In the genomic region with DNA sequence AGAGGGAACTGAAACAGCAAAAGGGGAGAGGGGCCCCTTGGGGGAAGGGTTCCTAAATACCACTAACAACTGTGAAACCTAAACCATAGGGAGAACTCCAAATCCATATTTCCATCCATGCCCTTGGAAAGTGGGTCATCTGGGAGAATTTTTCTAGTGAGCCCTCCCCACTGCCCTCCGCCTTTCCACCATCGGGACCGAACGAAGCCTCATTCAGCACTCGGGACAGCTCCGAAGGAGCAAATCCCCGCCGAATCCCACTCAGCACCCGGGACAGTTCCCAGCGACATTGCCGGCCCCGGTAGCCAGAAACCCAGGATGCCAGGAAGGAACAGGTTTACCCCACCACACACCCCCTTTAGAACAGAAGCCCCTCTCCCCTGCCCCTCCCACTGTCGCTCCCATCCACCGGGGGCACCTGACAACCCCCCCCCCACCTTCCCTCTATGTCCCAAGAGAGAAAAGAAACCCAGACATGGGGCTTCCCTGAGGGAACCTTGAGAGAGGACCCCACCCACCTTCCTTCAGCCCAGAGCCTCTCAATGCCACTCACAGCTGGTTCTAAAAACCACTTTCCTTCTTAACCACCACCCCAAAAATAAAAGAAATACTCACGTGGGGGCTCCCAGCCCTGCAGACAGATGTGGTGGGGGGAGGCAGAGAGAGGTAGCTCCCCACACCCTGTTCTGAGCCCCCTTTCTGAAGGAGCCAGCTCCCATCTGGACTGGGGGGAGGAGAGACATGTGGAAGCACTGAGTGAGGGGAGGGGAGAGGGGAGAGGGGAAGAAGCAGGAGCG, we compare ENCODE assay signal across 1 cellular context.
TF ChIP-seq lines count a peak whose summit lies in the region.

No MANE protein-coding gene starts in this region.

TF ChIP-seq in HepG2, 621 proteins besides CTCF, POLR2A, EP300 and RAD21 (continued from another document and continues in another):
- TF ChIP-seq, protein P1, sequence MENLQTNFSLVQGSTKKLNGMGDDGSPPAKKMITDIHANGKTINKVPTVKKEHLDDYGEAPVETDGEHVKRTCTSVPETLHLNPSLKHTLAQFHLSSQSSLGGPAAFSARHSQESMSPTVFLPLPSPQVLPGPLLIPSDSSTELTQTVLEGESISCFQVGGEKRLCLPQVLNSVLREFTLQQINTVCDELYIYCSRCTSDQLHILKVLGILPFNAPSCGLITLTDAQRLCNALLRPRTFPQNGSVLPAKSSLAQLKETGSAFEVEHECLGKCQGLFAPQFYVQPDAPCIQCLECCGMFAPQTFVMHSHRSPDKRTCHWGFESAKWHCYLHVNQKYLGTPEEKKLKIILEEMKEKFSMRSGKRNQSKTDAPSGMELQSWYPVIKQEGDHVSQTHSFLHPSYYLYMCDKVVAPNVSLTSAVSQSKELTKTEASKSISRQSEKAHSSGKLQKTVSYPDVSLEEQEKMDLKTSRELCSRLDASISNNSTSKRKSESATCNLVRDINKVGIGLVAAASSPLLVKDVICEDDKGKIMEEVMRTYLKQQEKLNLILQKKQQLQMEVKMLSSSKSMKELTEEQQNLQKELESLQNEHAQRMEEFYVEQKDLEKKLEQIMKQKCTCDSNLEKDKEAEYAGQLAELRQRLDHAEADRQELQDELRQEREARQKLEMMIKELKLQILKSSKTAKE (CRISPR knock-in tag; IDR thresholded peaks at IDR 0.05; ENCODE audit: borderline replicate concordance), result peak; percentile 75; the same call in 1 of the 2 replicates
- TF ChIP-seq, protein P2, sequence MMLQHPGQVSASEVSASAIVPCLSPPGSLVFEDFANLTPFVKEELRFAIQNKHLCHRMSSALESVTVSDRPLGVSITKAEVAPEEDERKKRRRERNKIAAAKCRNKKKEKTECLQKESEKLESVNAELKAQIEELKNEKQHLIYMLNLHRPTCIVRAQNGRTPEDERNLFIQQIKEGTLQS (CRISPR knock-in tag; IDR thresholded peaks at IDR 0.05), result peak; percentile 93
- TF ChIP-seq ZNF260 (CRISPR knock-in tag; IDR thresholded peaks at IDR 0.05; ENCODE audit: borderline replicate concordance, low read depth), result no peak
- TF ChIP-seq ZKSCAN1 (IDR thresholded peaks at IDR 0.05; ENCODE audit: low read length), result no peak
- TF ChIP-seq CBX5 (CRISPR knock-in tag; IDR thresholded peaks at IDR 0.05; ENCODE audit: borderline replicate concordance), result peak; percentile 90
- peak; percentile 83; the same call in 1 of the 2 replicates for TF ChIP-seq ARID2 (CRISPR knock-in tag; IDR thresholded peaks at IDR 0.05; ENCODE audit: borderline replicate concordance)
- TF ChIP-seq ZNF816 (CRISPR knock-in tag; IDR thresholded peaks at IDR 0.05; ENCODE audit: borderline replicate concordance), result peak; percentile 98
- TF ChIP-seq ZNF331 (CRISPR knock-in tag; IDR thresholded peaks at IDR 0.05), result peak; percentile 99
- no peak for TF ChIP-seq RFX1 (IDR thresholded peaks at IDR 0.05)
- peak; percentile 79; the same call in 1 of the 2 replicates for TF ChIP-seq KMT2A (CRISPR knock-in tag; IDR thresholded peaks at IDR 0.05)
- TF ChIP-seq ZNF644 (CRISPR knock-in tag; IDR thresholded peaks at IDR 0.05; ENCODE audit: low read depth), result peak; percentile 66; the same call in 1 of the 2 replicates
- TF ChIP-seq, protein P3, sequence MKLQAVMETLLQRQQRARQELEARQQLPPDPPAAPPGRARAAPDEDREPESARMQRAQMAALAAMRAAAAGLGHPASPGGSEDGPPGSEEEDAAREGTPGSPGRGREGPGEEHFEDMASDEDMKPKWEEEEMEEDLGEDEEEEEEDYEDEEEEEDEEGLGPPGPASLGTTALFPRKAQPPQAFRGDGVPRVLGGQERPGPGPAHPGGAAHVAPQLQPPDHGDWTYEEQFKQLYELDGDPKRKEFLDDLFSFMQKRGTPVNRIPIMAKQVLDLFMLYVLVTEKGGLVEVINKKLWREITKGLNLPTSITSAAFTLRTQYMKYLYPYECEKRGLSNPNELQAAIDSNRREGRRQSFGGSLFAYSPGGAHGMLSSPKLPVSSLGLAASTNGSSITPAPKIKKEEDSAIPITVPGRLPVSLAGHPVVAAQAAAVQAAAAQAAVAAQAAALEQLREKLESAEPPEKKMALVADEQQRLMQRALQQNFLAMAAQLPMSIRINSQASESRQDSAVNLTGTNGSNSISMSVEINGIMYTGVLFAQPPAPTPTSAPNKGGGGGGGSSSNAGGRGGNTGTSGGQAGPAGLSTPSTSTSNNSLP (IDR thresholded peaks at IDR 0.05; ENCODE audit: low read depth, low read length), result no peak
- TF ChIP-seq, protein P4, sequence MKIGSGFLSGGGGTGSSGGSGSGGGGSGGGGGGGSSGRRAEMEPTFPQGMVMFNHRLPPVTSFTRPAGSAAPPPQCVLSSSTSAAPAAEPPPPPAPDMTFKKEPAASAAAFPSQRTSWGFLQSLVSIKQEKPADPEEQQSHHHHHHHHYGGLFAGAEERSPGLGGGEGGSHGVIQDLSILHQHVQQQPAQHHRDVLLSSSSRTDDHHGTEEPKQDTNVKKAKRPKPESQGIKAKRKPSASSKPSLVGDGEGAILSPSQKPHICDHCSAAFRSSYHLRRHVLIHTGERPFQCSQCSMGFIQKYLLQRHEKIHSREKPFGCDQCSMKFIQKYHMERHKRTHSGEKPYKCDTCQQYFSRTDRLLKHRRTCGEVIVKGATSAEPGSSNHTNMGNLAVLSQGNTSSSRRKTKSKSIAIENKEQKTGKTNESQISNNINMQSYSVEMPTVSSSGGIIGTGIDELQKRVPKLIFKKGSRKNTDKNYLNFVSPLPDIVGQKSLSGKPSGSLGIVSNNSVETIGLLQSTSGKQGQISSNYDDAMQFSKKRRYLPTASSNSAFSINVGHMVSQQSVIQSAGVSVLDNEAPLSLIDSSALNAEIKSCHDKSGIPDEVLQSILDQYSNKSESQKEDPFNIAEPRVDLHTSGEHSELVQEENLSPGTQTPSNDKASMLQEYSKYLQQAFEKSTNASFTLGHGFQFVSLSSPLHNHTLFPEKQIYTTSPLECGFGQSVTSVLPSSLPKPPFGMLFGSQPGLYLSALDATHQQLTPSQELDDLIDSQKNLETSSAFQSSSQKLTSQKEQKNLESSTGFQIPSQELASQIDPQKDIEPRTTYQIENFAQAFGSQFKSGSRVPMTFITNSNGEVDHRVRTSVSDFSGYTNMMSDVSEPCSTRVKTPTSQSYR (CRISPR knock-in tag; IDR thresholded peaks at IDR 0.05; ENCODE audit: borderline replicate concordance), result peak; percentile 88
- peak; percentile 100 for TF ChIP-seq BORCS8-MEF2B (CRISPR knock-in tag; IDR thresholded peaks at IDR 0.05)
- peak; percentile 100 for TF ChIP-seq ZNF430 (CRISPR knock-in tag; IDR thresholded peaks at IDR 0.05)
- TF ChIP-seq, protein P5, sequence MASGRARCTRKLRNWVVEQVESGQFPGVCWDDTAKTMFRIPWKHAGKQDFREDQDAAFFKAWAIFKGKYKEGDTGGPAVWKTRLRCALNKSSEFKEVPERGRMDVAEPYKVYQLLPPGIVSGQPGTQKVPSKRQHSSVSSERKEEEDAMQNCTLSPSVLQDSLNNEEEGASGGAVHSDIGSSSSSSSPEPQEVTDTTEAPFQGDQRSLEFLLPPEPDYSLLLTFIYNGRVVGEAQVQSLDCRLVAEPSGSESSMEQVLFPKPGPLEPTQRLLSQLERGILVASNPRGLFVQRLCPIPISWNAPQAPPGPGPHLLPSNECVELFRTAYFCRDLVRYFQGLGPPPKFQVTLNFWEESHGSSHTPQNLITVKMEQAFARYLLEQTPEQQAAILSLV (CRISPR knock-in tag; IDR thresholded peaks at IDR 0.05; ENCODE audit: borderline replicate concordance), result peak; percentile 98
- TF ChIP-seq, protein P6, sequence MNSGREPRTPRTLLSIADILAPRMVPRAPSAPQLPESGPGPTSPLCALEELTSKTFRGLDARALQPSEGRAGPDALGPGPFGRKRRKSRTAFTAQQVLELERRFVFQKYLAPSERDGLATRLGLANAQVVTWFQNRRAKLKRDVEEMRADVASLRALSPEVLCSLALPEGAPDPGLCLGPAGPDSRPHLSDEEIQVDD (CRISPR knock-in tag; IDR thresholded peaks at IDR 0.05; ENCODE audit: borderline replicate concordance), result peak; percentile 98
- peak; percentile 90 for TF ChIP-seq TOPORS (CRISPR knock-in tag; IDR thresholded peaks at IDR 0.05)
- TF ChIP-seq, protein P7, sequence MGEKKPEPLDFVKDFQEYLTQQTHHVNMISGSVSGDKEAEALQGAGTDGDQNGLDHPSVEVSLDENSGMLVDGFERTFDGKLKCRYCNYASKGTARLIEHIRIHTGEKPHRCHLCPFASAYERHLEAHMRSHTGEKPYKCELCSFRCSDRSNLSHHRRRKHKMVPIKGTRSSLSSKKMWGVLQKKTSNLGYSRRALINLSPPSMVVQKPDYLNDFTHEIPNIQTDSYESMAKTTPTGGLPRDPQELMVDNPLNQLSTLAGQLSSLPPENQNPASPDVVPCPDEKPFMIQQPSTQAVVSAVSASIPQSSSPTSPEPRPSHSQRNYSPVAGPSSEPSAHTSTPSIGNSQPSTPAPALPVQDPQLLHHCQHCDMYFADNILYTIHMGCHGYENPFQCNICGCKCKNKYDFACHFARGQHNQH (CRISPR knock-in tag; IDR thresholded peaks at IDR 0.05), result peak; percentile 99
- TF ChIP-seq, protein P8, sequence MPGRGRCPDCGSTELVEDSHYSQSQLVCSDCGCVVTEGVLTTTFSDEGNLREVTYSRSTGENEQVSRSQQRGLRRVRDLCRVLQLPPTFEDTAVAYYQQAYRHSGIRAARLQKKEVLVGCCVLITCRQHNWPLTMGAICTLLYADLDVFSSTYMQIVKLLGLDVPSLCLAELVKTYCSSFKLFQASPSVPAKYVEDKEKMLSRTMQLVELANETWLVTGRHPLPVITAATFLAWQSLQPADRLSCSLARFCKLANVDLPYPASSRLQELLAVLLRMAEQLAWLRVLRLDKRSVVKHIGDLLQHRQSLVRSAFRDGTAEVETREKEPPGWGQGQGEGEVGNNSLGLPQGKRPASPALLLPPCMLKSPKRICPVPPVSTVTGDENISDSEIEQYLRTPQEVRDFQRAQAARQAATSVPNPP (CRISPR knock-in tag; IDR thresholded peaks at IDR 0.05), result peak; percentile 65; the same call in 1 of the 2 replicates
- peak; percentile 95 for TF ChIP-seq ZNF709 (CRISPR knock-in tag; IDR thresholded peaks at IDR 0.05)
- TF ChIP-seq ZNF614 (CRISPR knock-in tag; IDR thresholded peaks at IDR 0.05; ENCODE audit: borderline replicate concordance), result peak; percentile 97
- TF ChIP-seq MAFG (CRISPR knock-in tag; IDR thresholded peaks at IDR 0.05), result no peak
- TF ChIP-seq ZMYM3 (CRISPR knock-in tag; IDR thresholded peaks at IDR 0.05), result 0 out of 2 replicates have a peak, but pooled peaks have one; percentile 30
- peak; percentile 100 for TF ChIP-seq ZNF232 (CRISPR knock-in tag; IDR thresholded peaks at IDR 0.05; ENCODE audit: borderline replicate concordance)
- peak; percentile 100 for TF ChIP-seq ZNF781 (CRISPR knock-in tag; IDR thresholded peaks at IDR 0.05; ENCODE audit: borderline replicate concordance, not compliant biosample characterization)
- TF ChIP-seq ZMAT3 (CRISPR knock-in tag; conservative IDR thresholded peaks at IDR 0.05), result peak; percentile 100
- peak; percentile 94 for TF ChIP-seq ELF3 (CRISPR knock-in tag; IDR thresholded peaks at IDR 0.05)
- TF ChIP-seq, protein P9, sequence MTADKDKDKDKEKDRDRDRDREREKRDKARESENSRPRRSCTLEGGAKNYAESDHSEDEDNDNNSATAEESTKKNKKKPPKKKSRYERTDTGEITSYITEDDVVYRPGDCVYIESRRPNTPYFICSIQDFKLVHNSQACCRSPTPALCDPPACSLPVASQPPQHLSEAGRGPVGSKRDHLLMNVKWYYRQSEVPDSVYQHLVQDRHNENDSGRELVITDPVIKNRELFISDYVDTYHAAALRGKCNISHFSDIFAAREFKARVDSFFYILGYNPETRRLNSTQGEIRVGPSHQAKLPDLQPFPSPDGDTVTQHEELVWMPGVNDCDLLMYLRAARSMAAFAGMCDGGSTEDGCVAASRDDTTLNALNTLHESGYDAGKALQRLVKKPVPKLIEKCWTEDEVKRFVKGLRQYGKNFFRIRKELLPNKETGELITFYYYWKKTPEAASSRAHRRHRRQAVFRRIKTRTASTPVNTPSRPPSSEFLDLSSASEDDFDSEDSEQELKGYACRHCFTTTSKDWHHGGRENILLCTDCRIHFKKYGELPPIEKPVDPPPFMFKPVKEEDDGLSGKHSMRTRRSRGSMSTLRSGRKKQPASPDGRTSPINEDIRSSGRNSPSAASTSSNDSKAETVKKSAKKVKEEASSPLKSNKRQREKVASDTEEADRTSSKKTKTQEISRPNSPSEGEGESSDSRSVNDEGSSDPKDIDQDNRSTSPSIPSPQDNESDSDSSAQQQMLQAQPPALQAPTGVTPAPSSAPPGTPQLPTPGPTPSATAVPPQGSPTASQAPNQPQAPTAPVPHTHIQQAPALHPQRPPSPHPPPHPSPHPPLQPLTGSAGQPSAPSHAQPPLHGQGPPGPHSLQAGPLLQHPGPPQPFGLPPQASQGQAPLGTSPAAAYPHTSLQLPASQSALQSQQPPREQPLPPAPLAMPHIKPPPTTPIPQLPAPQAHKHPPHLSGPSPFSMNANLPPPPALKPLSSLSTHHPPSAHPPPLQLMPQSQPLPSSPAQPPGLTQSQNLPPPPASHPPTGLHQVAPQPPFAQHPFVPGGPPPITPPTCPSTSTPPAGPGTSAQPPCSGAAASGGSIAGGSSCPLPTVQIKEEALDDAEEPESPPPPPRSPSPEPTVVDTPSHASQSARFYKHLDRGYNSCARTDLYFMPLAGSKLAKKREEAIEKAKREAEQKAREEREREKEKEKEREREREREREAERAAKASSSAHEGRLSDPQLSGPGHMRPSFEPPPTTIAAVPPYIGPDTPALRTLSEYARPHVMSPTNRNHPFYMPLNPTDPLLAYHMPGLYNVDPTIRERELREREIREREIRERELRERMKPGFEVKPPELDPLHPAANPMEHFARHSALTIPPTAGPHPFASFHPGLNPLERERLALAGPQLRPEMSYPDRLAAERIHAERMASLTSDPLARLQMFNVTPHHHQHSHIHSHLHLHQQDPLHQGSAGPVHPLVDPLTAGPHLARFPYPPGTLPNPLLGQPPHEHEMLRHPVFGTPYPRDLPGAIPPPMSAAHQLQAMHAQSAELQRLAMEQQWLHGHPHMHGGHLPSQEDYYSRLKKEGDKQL (CRISPR knock-in tag; IDR thresholded peaks at IDR 0.05; ENCODE audit: low read depth), result peak; percentile 81
- peak; percentile 97 for TF ChIP-seq SMYD3 (CRISPR knock-in tag; IDR thresholded peaks at IDR 0.05)
- TF ChIP-seq, protein P10, sequence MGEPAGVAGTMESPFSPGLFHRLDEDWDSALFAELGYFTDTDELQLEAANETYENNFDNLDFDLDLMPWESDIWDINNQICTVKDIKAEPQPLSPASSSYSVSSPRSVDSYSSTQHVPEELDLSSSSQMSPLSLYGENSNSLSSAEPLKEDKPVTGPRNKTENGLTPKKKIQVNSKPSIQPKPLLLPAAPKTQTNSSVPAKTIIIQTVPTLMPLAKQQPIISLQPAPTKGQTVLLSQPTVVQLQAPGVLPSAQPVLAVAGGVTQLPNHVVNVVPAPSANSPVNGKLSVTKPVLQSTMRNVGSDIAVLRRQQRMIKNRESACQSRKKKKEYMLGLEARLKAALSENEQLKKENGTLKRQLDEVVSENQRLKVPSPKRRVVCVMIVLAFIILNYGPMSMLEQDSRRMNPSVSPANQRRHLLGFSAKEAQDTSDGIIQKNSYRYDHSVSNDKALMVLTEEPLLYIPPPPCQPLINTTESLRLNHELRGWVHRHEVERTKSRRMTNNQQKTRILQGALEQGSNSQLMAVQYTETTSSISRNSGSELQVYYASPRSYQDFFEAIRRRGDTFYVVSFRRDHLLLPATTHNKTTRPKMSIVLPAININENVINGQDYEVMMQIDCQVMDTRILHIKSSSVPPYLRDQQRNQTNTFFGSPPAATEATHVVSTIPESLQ (CRISPR knock-in tag; conservative IDR thresholded peaks at IDR 0.05), result peak; percentile 99
- TF ChIP-seq HOXA9 (CRISPR knock-in tag; IDR thresholded peaks at IDR 0.05; ENCODE audit: borderline replicate concordance), result peak; percentile 97
